Comparison of ENCODE assay signal across 20 cellular contexts in the genomic region with DNA sequence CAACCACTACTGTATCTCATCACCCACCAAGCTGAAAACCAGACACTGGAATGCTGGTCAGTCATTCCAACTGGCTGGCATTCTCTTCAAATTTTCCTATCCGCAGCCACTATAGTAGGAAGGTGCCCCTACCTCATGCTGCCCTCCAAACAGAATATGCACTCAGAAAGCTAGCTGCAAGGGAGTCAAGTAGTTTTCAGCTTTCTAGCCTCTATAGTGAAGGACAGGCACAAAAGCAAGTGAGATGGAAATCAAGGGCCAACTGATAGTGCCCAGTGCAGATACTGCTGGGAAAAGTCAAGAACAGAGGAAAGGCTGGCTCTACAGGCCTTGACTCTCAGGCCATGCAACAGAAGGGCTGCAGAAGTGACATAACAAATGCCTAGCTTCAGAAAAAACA.
DNase-seq lines count a peak whose midpoint lies in the region; ATAC-seq and TF ChIP-seq lines count a peak whose summit lies in the region.
"Had no signal": no experiment of that assay in that cellular context is flagged by ENCODE, and none has a peak within 500 bp of the region (broad histone marks: within the 10 kb centered on the region; RNA-seq: fewer than 3 reads in every experiment).

No MANE protein-coding gene starts in this region.

- H3K27ac ChIP-seq in subcutaneous abdominal adipose tissue (ENCODE audit: low read depth, low read length) (no peak overlapping the region), MM.1S (ENCODE audit: low read length) (no peak overlapping the region)
- H3K27ac ChIP-seq: GM23248, HL-60 had no signal

- no peaks in the 10 kb centered on the region for H4K20me1 ChIP-seq in MM.1S (ENCODE audit: insufficient read depth, low read length)

- peak; percentile 14 for DNase-seq in NCI-H2227 (lab: John Stamatoyannopoulos, UW; ENCODE audit: unreplicated experiment)
- no peak for DNase-seq in NCI-H2227 treated with DMSO at 0.1 percent for 48 hours (lab: John Stamatoyannopoulos, UW)
- DNase-seq in adipocyte (ENCODE audit: low read depth) = no peak
- DNase-seq in erythroblast (lab: John Stamatoyannopoulos, UW) = peak; percentile 13
- DNase-seq in stimulated activated CD4-positive, alpha-beta T cell treated with anti-CD3 and anti-CD28 coated beads, Interleukin-4, amount 100 ng/mL, for 4 hours = no peak
- no peak for DNase-seq in MM.1S
- DNase-seq: 8988T; C1 segment of cervical spinal cord; CD4-positive, CD25-positive, alpha-beta regulatory T cell; CD8-positive, alpha-beta memory T cell; COR-L47; DMS79 treated with DMSO at 0.1 percent for 48 hours; GF-D8; GM23248; IMR-90; KBM-7 had no signal

- no peaks in the 10 kb centered on the region for H3K9me2 ChIP-seq in MM.1S (replicated peaks; ENCODE audit: insufficient read depth, low read length)

- H3K4me1 ChIP-seq in adipocyte (ENCODE audit: control insufficient read depth, insufficient read depth, low read length) = no peaks in the 10 kb centered on the region
- H3K4me1 ChIP-seq in subcutaneous abdominal adipose tissue (ENCODE audit: control insufficient read depth in 5 of 5, insufficient read depth in 5 of 5, low read length in 5 of 5) = no peaks in the 10 kb centered on the region
- H3K4me1 ChIP-seq in MM.1S (ENCODE audit: low read length) = no peaks in the 10 kb centered on the region
- H3K4me1 ChIP-seq: HAP-1 had no signal

- H3K4me3 ChIP-seq in adipocyte (ENCODE audit: low read length) = peak overlapping the region; percentile 21
- peak overlapping the region in 3 of 5 donors; percentile 9 to 48 (median 46) for H3K4me3 ChIP-seq in subcutaneous abdominal adipose tissue (ENCODE audit: low read depth in 1 of 5, low read length in 5 of 5)
- no peak overlapping the region for H3K4me3 ChIP-seq in MM.1S (ENCODE audit: low read length)
- H3K4me3 ChIP-seq: GM23248, HAP-1 had no signal

- H3K9ac ChIP-seq in adipocyte (ENCODE audit: low read length) (no peak overlapping the region), subcutaneous abdominal adipose tissue (ENCODE audit: low read length in 5 of 5) (no peak overlapping the region), MM.1S (ENCODE audit: low read length) (no peak overlapping the region)
- H3K9ac ChIP-seq: GM23248 had no signal

- H3K36me3 ChIP-seq in adipocyte (ENCODE audit: control insufficient read depth, insufficient read depth, low read length, severe bottlenecking) (peaks cover 56% of the 10 kb centered on the region), subcutaneous abdominal adipose tissue (ENCODE audit: control insufficient read depth in 5 of 5, insufficient read depth in 5 of 5, low read length in 5 of 5) (peaks cover 41 to 62% (median 61%) of the 10 kb centered on the region in 5 donors), MM.1S (replicated peaks; ENCODE audit: insufficient read depth, low read length) (no peaks in the 10 kb centered on the region; the same call in 1 of the 2 replicates)

- H3K9me3 ChIP-seq in adipocyte (ENCODE audit: control insufficient read depth, low read length) = peaks cover 53% of the 10 kb centered on the region
- H3K9me3 ChIP-seq in subcutaneous abdominal adipose tissue (ENCODE audit: control insufficient read depth in 5 of 5, low read length in 5 of 5) = peaks cover 30 to 54% (median 43%) of the 10 kb centered on the region in 5 donors
- no peaks in the 10 kb centered on the region for H3K9me3 ChIP-seq in MM.1S (replicated peaks; ENCODE audit: insufficient read depth, low read length)

- H3K79me2 ChIP-seq in MM.1S (ENCODE audit: low read length) = peaks cover 16% of the 10 kb centered on the region; the same call in 1 of the 2 replicates

- no peak for ATAC-seq in HG02588 (IDR thresholded peaks at IDR 0.05; ENCODE audit: unreplicated experiment)

- H3K4me2 ChIP-seq in MM.1S (ENCODE audit: low read depth, low read length) = no peak overlapping the region

- no peak for TF ChIP-seq CTCF in MM.1S (IDR thresholded peaks at IDR 0.05; ENCODE audit: low read length)

- no peak for TF ChIP-seq POLR2A in erythroblast (IDR thresholded peaks at IDR 0.05; ENCODE audit: low read length)

- no peaks in the 10 kb centered on the region for H3F3A ChIP-seq in MM.1S (ENCODE audit: insufficient read depth, low read length)

- H3K27me3 ChIP-seq in adipocyte (replicated peaks; ENCODE audit: control insufficient read depth, insufficient read depth, low read length) (no peaks in the 10 kb centered on the region), subcutaneous abdominal adipose tissue (ENCODE audit: control insufficient read depth in 5 of 5, insufficient read depth in 4 of 5, low read length in 5 of 5) (no peaks in the 10 kb centered on the region), MM.1S (replicated peaks; ENCODE audit: insufficient read depth, low read length) (no peaks in the 10 kb centered on the region)

- no peak overlapping the region for H2AFZ ChIP-seq in MM.1S (ENCODE audit: low read length)
- H2AFZ ChIP-seq: GM23248 had no signal

Comparison
In these comparisons a context has a peak if more than half of its experiments do, and no peak if none do; other contexts are left out.
1. DNase-seq: peak in NCI-H2227 (single experiment) and erythroblast (2 of 2); none in NCI-H2227 treated with DMSO at 0.1 percent for 48 hours (single experiment), adipocyte (single experiment), stimulated activated CD4-positive, alpha-beta T cell treated with anti-CD3 and anti-CD28 coated beads, Interleukin-4, amount 100 ng/mL, for 4 hours (0 of 2) and MM.1S (single experiment).